In the genomic region with DNA sequence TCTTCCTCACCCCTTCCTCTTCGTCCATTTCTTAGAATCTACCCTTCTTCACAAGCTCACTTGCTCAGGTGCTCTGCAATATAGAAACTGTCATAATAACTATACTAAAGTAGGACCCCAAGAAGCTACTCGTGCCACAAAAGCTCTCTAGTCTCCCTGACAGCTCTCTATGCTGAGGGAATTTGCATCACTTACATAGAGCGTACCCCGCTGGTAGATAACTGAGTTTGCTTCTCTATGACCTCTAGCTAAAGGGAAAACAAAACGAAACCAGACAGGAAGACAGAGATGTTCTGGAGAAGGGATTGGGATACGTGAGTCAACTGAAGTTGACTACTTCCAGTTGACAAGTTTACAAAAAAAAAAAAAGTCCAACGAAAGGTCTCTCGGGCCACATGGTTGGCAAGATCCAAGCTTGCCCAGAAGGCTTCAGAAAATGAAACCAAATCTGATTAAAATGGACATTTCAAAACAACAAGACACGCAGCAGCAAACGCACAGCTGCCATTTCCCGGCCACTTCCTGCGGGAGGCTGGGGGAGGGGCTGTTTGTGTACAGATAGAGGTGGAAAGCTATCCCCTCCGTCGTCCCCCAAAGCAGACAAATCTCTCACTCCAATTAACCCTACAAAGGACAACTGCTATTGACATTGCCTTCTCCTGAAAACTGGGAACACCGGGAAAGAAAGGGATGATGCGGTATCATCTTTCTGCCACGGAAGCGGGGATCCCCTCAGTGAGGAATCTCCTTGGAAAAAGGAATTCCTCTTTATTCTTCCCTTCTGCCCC, we compare ENCODE assay signal across 8 cellular contexts. TPM values are rescaled to one million over a fixed set of nuclear protein-coding genes. Genes with fewer than 3 reads are reported as not detected.
DNase-seq lines count a peak whose midpoint lies in the region; ATAC-seq and TF ChIP-seq lines count a peak whose summit lies in the region.

No MANE protein-coding gene starts in this region.

- H3K9me3 Mint-ChIP-seq in activated CD4-positive, alpha-beta memory T cell treated with anti-CD3 and anti-CD28 coated beads for 36 hours = no peaks in the 10 kb centered on the region

- ATAC-seq in lower lobe of right lung = peak; percentile 38 to 47
- ATAC-seq in GM18873 (IDR thresholded peaks at IDR 0.05; ENCODE audit: low FRiP score, unreplicated experiment) = no peak

- peaks cover 68% of the 10 kb centered on the region for H3K4me1 ChIP-seq in lower lobe of right lung

- no peaks in the 10 kb centered on the region for H3K9me3 ChIP-seq in lower lobe of right lung

- CTCF ChIA-PET in activated CD4-positive, alpha-beta memory T cell treated with anti-CD3 and anti-CD28 coated beads for 36 hours (lab: Charles Lee) = interaction anchor here (0.6 to 2.3 kb wide), 14 partner anchors 8 to 600 kb away, joined by 3 to 13 read pairs (median 4); a partner anchor contains a TSS

- DNase-seq in GM12865 (ENCODE audit: low read depth) = peak; percentile 82
- peak; percentile 49 for DNase-seq in NCI-H226
- DNase-seq in activated CD4-positive, alpha-beta memory T cell treated with anti-CD3 and anti-CD28 coated beads for 36 hours = peak; percentile 79
- DNase-seq in effector CD4-positive, alpha-beta T cell = peak; percentile 57
- DNase-seq in lower lobe of right lung = peak; percentile 76
- peak; percentile 39 for DNase-seq in stimulated activated CD8-positive, alpha-beta memory T cell treated with anti-CD3 and anti-CD28 coated beads, Interleukin-4, amount 100 ng/mL, for 24 hours (ENCODE audit: low read depth)

- TF ChIP-seq CTCF in 22Rv1 (IDR thresholded peaks at IDR 0.05) (no peak), GM12865 (IDR thresholded peaks at IDR 0.05; ENCODE audit: insufficient read depth, low read depth, low read length, missing control alignments) (no peak), lower lobe of right lung (IDR thresholded peaks at IDR 0.05) (no peak)

- H3K4me1 Mint-ChIP-seq in activated CD4-positive, alpha-beta memory T cell treated with anti-CD3 and anti-CD28 coated beads for 36 hours (ENCODE audit: low read depth) = peaks cover 76% of the 10 kb centered on the region

- H3K27ac ChIP-seq in 22Rv1 (peak overlapping the region; percentile 96), lower lobe of right lung (peak overlapping the region; percentile 91)

- H3K4me3 Mint-ChIP-seq in activated CD4-positive, alpha-beta memory T cell treated with anti-CD3 and anti-CD28 coated beads for 36 hours = peak overlapping the region; percentile 93

- H3K4me3 ChIP-seq in GM12865 (ENCODE audit: low read depth, low read length) = peak overlapping the region; percentile 90
- H3K4me3 ChIP-seq in lower lobe of right lung = peak overlapping the region; percentile 94

- peaks cover 20% of the 10 kb centered on the region for H3K36me3 ChIP-seq in lower lobe of right lung

- intact Hi-C loops in activated CD4-positive, alpha-beta memory T cell treated with anti-CD3 and anti-CD28 coated beads for 36 hours (cut with micrococcal nuclease) = loop anchor here (1.0 kb wide), 1 partner anchor 7 kb away; no protein-coding TSS in a partner anchor
- intact Hi-C loops in lower lobe of right lung (cut with DNase I) = no loop called here

- POLR2A ChIA-PET in activated CD4-positive, alpha-beta memory T cell treated with anti-CD3 and anti-CD28 coated beads for 36 hours (lab: Charles Lee) = interaction anchor here (0.6 to 4.0 kb wide), 12 partner anchors 8 to 1143 kb away, joined by 3 to 27 read pairs (median 4); a partner anchor contains a TSS

- H3K27me3 ChIP-seq in lower lobe of right lung (ENCODE audit: low read depth) = no peaks in the 10 kb centered on the region

- H3K27ac Mint-ChIP-seq in activated CD4-positive, alpha-beta memory T cell treated with anti-CD3 and anti-CD28 coated beads for 36 hours = peak overlapping the region; percentile 93

- peaks cover 19% of the 10 kb centered on the region for H3K36me3 Mint-ChIP-seq in activated CD4-positive, alpha-beta memory T cell treated with anti-CD3 and anti-CD28 coated beads for 36 hours

- H3K27me3 Mint-ChIP-seq in activated CD4-positive, alpha-beta memory T cell treated with anti-CD3 and anti-CD28 coated beads for 36 hours = no peaks in the 10 kb centered on the region

RNA-seq across cellular contexts. Expression of a gene that starts 1.3 kb away (rescaled TPM):
- 100 to 1,000 TPM in 1 of 2 experiments, 10 to 100 TPM in 1; 90.7 to 111 TPM for total RNA-seq in activated CD4-positive, alpha-beta memory T cell treated with anti-CD3 and anti-CD28 coated beads for 36 hours
- total RNA-seq in lower lobe of right lung = 112 TPM

RNA-seq across cellular contexts. Expression of a gene that starts 16.9 kb away (rescaled TPM):
- total RNA-seq in activated CD4-positive, alpha-beta memory T cell treated with anti-CD3 and anti-CD28 coated beads for 36 hours = 100 to 1,000 TPM; 709 to 722 TPM
- total RNA-seq in lower lobe of right lung = 319 TPM

RNA-seq across cellular contexts. Expression of a gene that starts 59.2 kb away (rescaled TPM):
- 100 to 1,000 TPM; 355 to 356 TPM for total RNA-seq in activated CD4-positive, alpha-beta memory T cell treated with anti-CD3 and anti-CD28 coated beads for 36 hours
- 198 TPM for total RNA-seq in lower lobe of right lung
